8 cellular contexts compared by ENCODE assay signal in the genomic region with DNA sequence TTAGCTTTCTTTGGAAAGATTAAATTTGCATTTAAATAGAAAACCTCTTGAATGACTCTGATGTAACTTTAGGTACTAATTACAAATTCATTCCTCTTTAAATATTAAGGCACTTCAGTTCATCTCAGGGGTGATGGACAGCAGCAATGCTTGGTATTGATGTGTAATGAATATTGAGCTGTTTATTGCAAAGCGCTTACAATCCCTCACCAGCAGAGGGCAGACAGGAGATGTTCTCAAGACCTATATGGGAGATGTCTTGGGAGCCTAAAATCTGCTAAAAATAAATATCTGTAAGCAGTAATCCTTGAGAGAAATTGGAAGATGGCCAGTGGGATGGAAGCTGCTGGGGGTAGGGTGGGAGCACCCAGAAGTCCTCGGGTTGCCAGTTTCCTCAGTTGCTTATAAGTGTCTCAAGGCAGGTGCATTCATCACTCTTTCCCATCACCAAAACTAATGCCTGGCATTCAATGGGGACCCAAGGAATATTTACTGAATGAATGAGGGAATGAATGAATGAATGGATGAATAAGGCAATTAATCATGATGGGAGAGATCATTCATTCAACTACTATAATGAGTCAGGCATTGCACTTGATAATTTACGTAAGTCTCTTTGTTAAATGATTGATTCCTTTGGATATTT. TPM values are rescaled to one million over a fixed set of nuclear protein-coding genes. Genes with fewer than 3 reads are reported as not detected.
A peak's percentile ranks its signal among the peaks of the same experiment; 100 is the strongest.
DNase-seq lines count a peak whose midpoint lies in the region; ATAC-seq and TF ChIP-seq lines count a peak whose summit lies in the region.

No MANE protein-coding gene starts in this region.

- H3K27me3 Mint-ChIP-seq in activated CD4-positive, alpha-beta T cell treated with anti-CD3 and anti-CD28 coated beads, Interleukin-2, amount 10 ng/mL, durations not matched to agents 24 days and 14 days = peaks cover 26% of the 10 kb centered on the region
- H3K27me3 Mint-ChIP-seq in mesothelial cell of epicardium (ENCODE audit: low read depth) = peaks cover 7% of the 10 kb centered on the region
- peaks cover 0 to 28% of the 10 kb centered on the region in 2 donors for H3K27me3 Mint-ChIP-seq in stimulated activated naive B cell treated with anti-CD40 and anti-IgM and Interleukin-4, amounts not matched to agents 10 μg/mL and 1 μg/mL and 100 μg/mL, for 72 hours

- H3K9me3 Mint-ChIP-seq in activated CD4-positive, alpha-beta T cell treated with anti-CD3 and anti-CD28 coated beads, Interleukin-2, amount 10 ng/mL, durations not matched to agents 24 days and 14 days = no peaks in the 10 kb centered on the region
- no peaks in the 10 kb centered on the region for H3K9me3 Mint-ChIP-seq in mesothelial cell of epicardium
- no peaks in the 10 kb centered on the region for H3K9me3 Mint-ChIP-seq in stimulated activated naive B cell treated with anti-CD40 and anti-IgM and Interleukin-4, amounts not matched to agents 10 μg/mL and 1 μg/mL and 100 μg/mL, for 72 hours

- ATAC-seq in Right ventricle myocardium superior (ENCODE audit: poor library complexity) (peak; percentile 71), HG02763 (IDR thresholded peaks at IDR 0.05; ENCODE audit: unreplicated experiment) (no peak)
- peak; percentile 62 to 70 for ATAC-seq in stimulated activated naive B cell treated with anti-CD40 and anti-IgM and Interleukin-4, amounts not matched to agents 10 μg/mL and 1 μg/mL and 100 μg/mL, for 72 hours (replicated peaks)

- no peak overlapping the region for H3K4me3 Mint-ChIP-seq in activated CD4-positive, alpha-beta T cell treated with anti-CD3 and anti-CD28 coated beads, Interleukin-2, amount 10 ng/mL, durations not matched to agents 24 days and 14 days
- H3K4me3 Mint-ChIP-seq in mesothelial cell of epicardium = no peak overlapping the region
- H3K4me3 Mint-ChIP-seq in stimulated activated naive B cell treated with anti-CD40 and anti-IgM and Interleukin-4, amounts not matched to agents 10 μg/mL and 1 μg/mL and 100 μg/mL, for 72 hours = no peak overlapping the region

- peak; percentile 91 for TF ChIP-seq CTCF in mesothelial cell of epicardium (IDR thresholded peaks at IDR 0.05; ENCODE audit: unreplicated experiment)

- DNase-seq in Right ventricle myocardium superior (no peak), cardiac septum (ENCODE audit: low spot score) (no peak), NCI-H446 treated with DMSO at 0.1 percent for 48 hours (lab: John Stamatoyannopoulos, UW) (peak; percentile 67), dermis microvascular lymphatic vessel endothelial cell (ENCODE audit: low read depth in 2 of 2) (peak; percentile 25 to 63), mesothelial cell of epicardium (ENCODE audit: low spot score in 2 of 2, unreplicated experiment in 2 of 2) (peak in 1 of 2 experiments; percentile 59)
- DNase-seq in activated CD4-positive, alpha-beta T cell treated with anti-CD3 and anti-CD28 coated beads, Interleukin-2, amount 10 ng/mL, durations not matched to agents 24 days and 14 days = peak; percentile 87
- DNase-seq in stimulated activated naive B cell treated with anti-CD40 and anti-IgM and Interleukin-4, amounts not matched to agents 10 μg/mL and 1 μg/mL and 100 μg/mL, for 72 hours = no peak

- no peaks in the 10 kb centered on the region for H3K36me3 Mint-ChIP-seq in activated CD4-positive, alpha-beta T cell treated with anti-CD3 and anti-CD28 coated beads, Interleukin-2, amount 10 ng/mL, durations not matched to agents 24 days and 14 days (ENCODE audit: low read depth)
- no peaks in the 10 kb centered on the region for H3K36me3 Mint-ChIP-seq in mesothelial cell of epicardium
- no peaks in the 10 kb centered on the region for H3K36me3 Mint-ChIP-seq in stimulated activated naive B cell treated with anti-CD40 and anti-IgM and Interleukin-4, amounts not matched to agents 10 μg/mL and 1 μg/mL and 100 μg/mL, for 72 hours

- H3K4me1 Mint-ChIP-seq in activated CD4-positive, alpha-beta T cell treated with anti-CD3 and anti-CD28 coated beads, Interleukin-2, amount 10 ng/mL, durations not matched to agents 24 days and 14 days = no peaks in the 10 kb centered on the region
- H3K4me1 Mint-ChIP-seq in mesothelial cell of epicardium = peaks cover 26% of the 10 kb centered on the region
- peaks cover 22 to 36% of the 10 kb centered on the region in 2 donors for H3K4me1 Mint-ChIP-seq in stimulated activated naive B cell treated with anti-CD40 and anti-IgM and Interleukin-4, amounts not matched to agents 10 μg/mL and 1 μg/mL and 100 μg/mL, for 72 hours

- intact Hi-C loops in Right ventricle myocardium superior (cut with DNase I) (loop anchor here (10.0 kb wide), 1 partner anchor 130 kb away; no protein-coding TSS in a partner anchor), cardiac septum (cut with DNase I) (loop anchor here (2.0 kb wide), 2 partner anchors 76 to 128 kb away; no protein-coding TSS in a partner anchor)
- intact Hi-C loops in activated CD4-positive, alpha-beta T cell treated with anti-CD3 and anti-CD28 coated beads, Interleukin-2, amount 10 ng/mL, durations not matched to agents 24 days and 14 days (cut with micrococcal nuclease) = loop anchor here (1.0 to 2.0 kb wide), 2 partner anchors 131 to 170 kb away; no protein-coding TSS in a partner anchor

- H3K27ac Mint-ChIP-seq in activated CD4-positive, alpha-beta T cell treated with anti-CD3 and anti-CD28 coated beads, Interleukin-2, amount 10 ng/mL, durations not matched to agents 24 days and 14 days = no peak overlapping the region
- no peak overlapping the region for H3K27ac Mint-ChIP-seq in mesothelial cell of epicardium
- peak overlapping the region; percentile 20 for H3K27ac Mint-ChIP-seq in stimulated activated naive B cell treated with anti-CD40 and anti-IgM and Interleukin-4, amounts not matched to agents 10 μg/mL and 1 μg/mL and 100 μg/mL, for 72 hours

RNA-seq across cellular contexts. Expression of a gene that starts 2.3 kb away (rescaled TPM):
- 0.24 TPM for total RNA-seq in Right ventricle myocardium superior
- not detected for total RNA-seq in cardiac septum
- 0.44 TPM in 1 of 2 replicates, not detected in the other for total RNA-seq in activated CD4-positive, alpha-beta T cell treated with anti-CD3 and anti-CD28 coated beads, Interleukin-2, amount 10 ng/mL, durations not matched to agents 24 days and 14 days
- 0.13 TPM in 1 of 2 replicates, not detected in the other for total RNA-seq in dermis microvascular lymphatic vessel endothelial cell
- total RNA-seq in mesothelial cell of epicardium = 0.51 to 1.2 TPM (median 0.79 TPM) in 3 replicates

RNA-seq across cellular contexts. Expression of a gene that starts 32.8 kb away (rescaled TPM):
- total RNA-seq in Right ventricle myocardium superior (1.2 TPM), cardiac septum (0.75 TPM), dermis microvascular lymphatic vessel endothelial cell (3.1 and 3.5 TPM in 2 replicates), mesothelial cell of epicardium (5.7 to 6.2 TPM (median 5.8 TPM) in 3 replicates)
- total RNA-seq in activated CD4-positive, alpha-beta T cell treated with anti-CD3 and anti-CD28 coated beads, Interleukin-2, amount 10 ng/mL, durations not matched to agents 24 days and 14 days = 0.80 and 1.0 TPM in 2 replicates

Comparison
In these comparisons a context has a peak if more than half of its experiments do, and no peak if none do; other contexts are left out.
1. DNase-seq: peak in NCI-H446 treated with DMSO at 0.1 percent for 48 hours (single experiment), activated CD4-positive, alpha-beta T cell treated with anti-CD3 and anti-CD28 coated beads, Interleukin-2, amount 10 ng/mL, durations not matched to agents 24 days and 14 days (single experiment) and dermis microvascular lymphatic vessel endothelial cell (2 of 2); none in Right ventricle myocardium superior (single experiment), cardiac septum (single experiment) and stimulated activated naive B cell treated with anti-CD40 and anti-IgM and Interleukin-4, amounts not matched to agents 10 μg/mL and 1 μg/mL and 100 μg/mL, for 72 hours (single experiment).